14 cellular contexts compared by ENCODE assay signal in genomic region chr17:5629133-5629532, GRCh38.
"Had no signal": no experiment of that assay in that cellular context is flagged by ENCODE, and none has a peak within 500 bp of the region (broad histone marks: within the 10 kb centered on the region; RNA-seq: fewer than 3 reads in every experiment).

No MANE protein-coding gene starts in this region.

- DNase-seq: activated CD4-positive, alpha-beta T cell treated with anti-CD3 and anti-CD28 coated beads, Interleukin-2, amount 10 ng/mL, durations not matched to agents 7 days and 5 days; activated naive CD4-positive, alpha-beta T cell treated with anti-CD3 and anti-CD28 coated beads, Interleukin-2, amount 10 ng/mL, durations not matched to agents 7 days and 5 days; cortex of kidney; effector memory CD4-positive, alpha-beta T cell; hippocampal formation; lower lobe of right lung; midbrain; naive thymus-derived CD4-positive, alpha-beta T cell; posterior cingulate gyrus; uterus had no signal

- H3K4me2 ChIP-seq: smooth muscle cell had no signal

- H3K27me3 ChIP-seq: right atrium auricular region, uterus had no signal

- H3K36me3 ChIP-seq: lower lobe of right lung, neutrophil, right atrium auricular region, uterus had no signal

- H3K4me3 ChIP-seq: lower lobe of right lung, right atrium auricular region, smooth muscle cell, uterus had no signal

- H3K4me1 ChIP-seq: lower lobe of right lung, right atrium auricular region, uterus had no signal

- ATAC-seq: lower lobe of right lung; naive thymus-derived CD4-positive, alpha-beta T cell; WTC11 had no signal

- H3K27ac ChIP-seq: lower lobe of right lung, neutrophil, right atrium auricular region, uterus had no signal

- H3K9me3 ChIP-seq: lower lobe of right lung, neutrophil, right atrium auricular region, uterus had no signal
